16 cellular contexts compared by ENCODE assay signal in the genomic region with DNA sequence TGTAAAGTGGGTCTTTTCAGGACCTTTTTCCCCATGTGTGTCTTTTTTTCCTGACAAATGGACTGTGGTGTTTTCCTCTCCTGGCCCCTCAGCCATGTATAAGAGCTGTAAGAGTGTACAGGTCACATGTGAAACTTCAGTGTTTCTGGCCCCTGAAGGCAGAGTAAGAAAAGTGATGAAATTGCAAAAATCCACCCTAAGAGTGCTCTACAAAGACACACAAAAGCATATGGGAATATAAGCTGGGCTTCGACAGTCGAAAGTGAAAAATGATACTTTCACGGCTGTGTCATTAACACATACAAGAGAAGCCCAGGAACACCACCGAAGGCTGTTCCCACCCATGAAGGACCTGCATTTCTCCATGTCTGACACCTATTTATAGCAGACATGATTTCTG.
DNase-seq lines count a peak whose midpoint lies in the region; TF ChIP-seq lines count a peak whose summit lies in the region.
"Had no signal": no experiment of that assay in that cellular context is flagged by ENCODE, and none has a peak within 500 bp of the region (broad histone marks: within the 10 kb centered on the region; RNA-seq: fewer than 3 reads in every experiment).

No MANE protein-coding gene starts in this region.

- H3K4me3 ChIP-seq in KMS-11 (IDR thresholded peaks at IDR 0.05; ENCODE audit: insufficient read depth, low read depth, low read length) (no peak overlapping the region), thyroid gland (replicated peaks in 1 of 3) (no peak overlapping the region), tibial nerve (no peak overlapping the region)

- DNase-seq in RPMI8226 (peak; percentile 56), glutamatergic neuron (no peak), thyroid gland (peak in 1 of 2 donors; percentile 22), GM10248 (ENCODE audit: extremely low spot score) (no peak), tibial nerve (ENCODE audit: low spot score in 2 of 2) (no peak), NCI-H748 (lab: John Stamatoyannopoulos, UW; ENCODE audit: unreplicated experiment) (no peak)
- DNase-seq: ACHN; C1 segment of cervical spinal cord; CD8-positive, alpha-beta memory T cell; HFFc6; KG1; NCI-H1417; NCI-H1930; NCI-H524; SW 1271 had no signal

- peaks cover 4% of the 10 kb centered on the region for H4K20me1 ChIP-seq in KMS-11 (ENCODE audit: insufficient read depth)

- H3K27ac Mint-ChIP-seq in glutamatergic neuron (ENCODE audit: unreplicated experiment) = peak overlapping the region; percentile 15
- H3K27ac Mint-ChIP-seq: CD8-positive, alpha-beta memory T cell; HFFc6 had no signal

- H3K27ac ChIP-seq in KMS-11 = peak overlapping the region; percentile 59
- peak overlapping the region; percentile 56 to 82 (median 61) for H3K27ac ChIP-seq in thyroid gland
- no peak overlapping the region for H3K27ac ChIP-seq in tibial nerve

- no peak for TF ChIP-seq EP300 in tibial nerve (IDR thresholded peaks at IDR 0.05)

- H3K4me2 ChIP-seq in KMS-11 = peak overlapping the region; percentile 65

- H3K27me3 ChIP-seq in KMS-11 (ENCODE audit: insufficient read depth, low read depth) = no peaks in the 10 kb centered on the region
- no peaks in the 10 kb centered on the region for H3K27me3 ChIP-seq in thyroid gland
- no peaks in the 10 kb centered on the region for H3K27me3 ChIP-seq in tibial nerve

- H3K79me2 ChIP-seq in KMS-11 (ENCODE audit: insufficient read depth, low read depth) = peaks cover 38% of the 10 kb centered on the region; the same call in 1 of the 2 replicates

- H3K4me1 ChIP-seq in KMS-11 (ENCODE audit: low read depth, poor library complexity, severe bottlenecking) = peaks cover 91% of the 10 kb centered on the region
- H3K4me1 ChIP-seq in thyroid gland = peaks cover 50 to 65% of the 10 kb centered on the region in 2 donors
- H3K4me1 ChIP-seq in tibial nerve = peaks cover 0 to 28% (median 9%) of the 10 kb centered on the region in 4 donors

- no peaks in the 10 kb centered on the region for H3K36me3 ChIP-seq in KMS-11 (ENCODE audit: insufficient read depth)
- no peaks in the 10 kb centered on the region for H3K36me3 ChIP-seq in thyroid gland
- H3K36me3 ChIP-seq in tibial nerve = no peaks in the 10 kb centered on the region

- no peak overlapping the region for H3K9ac ChIP-seq in KMS-11

- H3K36me3 Mint-ChIP-seq in glutamatergic neuron (ENCODE audit: unreplicated experiment) = no peaks in the 10 kb centered on the region
- H3K36me3 Mint-ChIP-seq: CD8-positive, alpha-beta memory T cell had no signal

- H3K9me3 ChIP-seq in thyroid gland = no peaks in the 10 kb centered on the region
- no peaks in the 10 kb centered on the region for H3K9me3 ChIP-seq in tibial nerve

- peaks cover 6% of the 10 kb centered on the region for H3K4me1 Mint-ChIP-seq in glutamatergic neuron (ENCODE audit: low read depth, unreplicated experiment)
- H3K4me1 Mint-ChIP-seq: CD8-positive, alpha-beta memory T cell had no signal

- H3K9me3 Mint-ChIP-seq in glutamatergic neuron (ENCODE audit: unreplicated experiment) = no peaks in the 10 kb centered on the region
- H3K9me3 Mint-ChIP-seq: CD8-positive, alpha-beta memory T cell; HFFc6 had no signal

- no peak for TF ChIP-seq POLR2A in thyroid gland (IDR thresholded peaks at IDR 0.05)
- TF ChIP-seq POLR2A in tibial nerve (IDR thresholded peaks at IDR 0.05) = no peak

- no peak overlapping the region for H3K4me3 Mint-ChIP-seq in glutamatergic neuron (ENCODE audit: unreplicated experiment)
- H3K4me3 Mint-ChIP-seq: CD8-positive, alpha-beta memory T cell; HFFc6 had no signal

- WGBS in thyroid gland, 2 donors = 55 to 70% methylated on average over 4 of the region's 4 CpGs
- WGBS in tibial nerve, 2 donors = 88 to 91% methylated on average over 4 of the region's 4 CpGs

- peaks cover 6% of the 10 kb centered on the region for H3K27me3 Mint-ChIP-seq in glutamatergic neuron (ENCODE audit: unreplicated experiment)

- CTCF ChIA-PET in GM10248 (lab: Yijun Ruan, JAX) = interaction anchor here (1.5 to 4.1 kb wide), 3 partner anchors 10 to 17 kb away, joined by 3 to 13 read pairs (median 7); no protein-coding TSS in a partner anchor

- intact Hi-C loops in thyroid gland (cut with DNase I) = no loop called here

- no peak for TF ChIP-seq CTCF in KMS-11 (conservative IDR thresholded peaks at IDR 0.05; ENCODE audit: low read depth, low read length)
- TF ChIP-seq CTCF in glutamatergic neuron (IDR thresholded peaks at IDR 0.05; ENCODE audit: partially characterized antibody, unreplicated experiment) = no peak
- no peak for TF ChIP-seq CTCF in thyroid gland (IDR thresholded peaks at IDR 0.05)
- TF ChIP-seq CTCF in GM10248 (IDR thresholded peaks at IDR 0.05; ENCODE audit: control extremely low read depth, extremely low read depth, low read depth, missing control alignments) = no peak
- TF ChIP-seq CTCF in tibial nerve (IDR thresholded peaks at IDR 0.05) = no peak

- H2AFZ ChIP-seq in KMS-11 (ENCODE audit: low read depth) = no peak overlapping the region

- POLR2A ChIA-PET in GM10248 (lab: Yijun Ruan, JAX) = no interaction called here

Comparison
In these comparisons a context has a peak if more than half of its experiments do, and no peak if none do; other contexts are left out.
1. H3K27ac ChIP-seq: peak in KMS-11 (single experiment) and thyroid gland (3 of 3); none in tibial nerve (0 of 4).